Comparison of ENCODE assay signal across 32 cellular contexts in the genomic region with DNA sequence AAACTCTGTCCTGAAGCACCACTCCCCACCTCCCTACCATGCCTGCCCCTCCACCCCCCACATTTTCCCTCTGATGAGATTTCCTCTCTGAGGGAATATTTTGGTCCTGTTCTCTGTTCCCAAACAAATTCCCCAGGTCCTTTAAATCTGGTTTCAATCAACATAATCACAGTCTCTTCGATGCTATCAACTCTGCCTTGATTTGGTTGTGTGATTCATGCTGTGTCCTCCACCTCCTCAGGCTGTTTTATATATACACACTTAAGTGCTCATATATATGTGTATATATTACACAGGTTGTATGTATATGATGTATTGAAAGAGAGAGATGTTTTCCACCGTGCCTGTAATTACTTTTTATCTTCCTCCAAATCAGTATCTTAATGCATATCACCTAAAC. TPM values are rescaled to one million over a fixed set of nuclear protein-coding genes. Genes with fewer than 3 reads are reported as not detected.
"Had no signal": no experiment of that assay in that cellular context is flagged by ENCODE, and none has a peak within 500 bp of the region (broad histone marks: within the 10 kb centered on the region; RNA-seq: fewer than 3 reads in every experiment).

No MANE protein-coding gene starts in this region.

- H3K9me3 ChIP-seq: breast epithelium, left lung, mucosa of descending colon, right atrium auricular region, suprapubic skin, transverse colon, uterus had no signal

- H3K4me1 ChIP-seq: breast epithelium, left lung, right atrium auricular region, suprapubic skin, transverse colon, uterus had no signal

- H3K27me3 ChIP-seq: breast epithelium, right atrium auricular region, transverse colon, uterus had no signal

- H3K27ac ChIP-seq: breast epithelium, left lung, right atrium auricular region, suprapubic skin, transverse colon, uterus had no signal

- H3K36me3 ChIP-seq: breast epithelium, left lung, right atrium auricular region, suprapubic skin, transverse colon, uterus had no signal

- H3K4me1 Mint-ChIP-seq: activated naive CD4-positive, alpha-beta T cell treated with anti-CD3 and anti-CD28 coated beads, Interleukin-2, amount 10 ng/mL, durations not matched to agents 7 days and 5 days; central memory CD8-positive, alpha-beta T cell; stimulated activated naive B cell treated with anti-CD40 and anti-IgM and Interleukin-4, amounts not matched to agents 10 μg/mL and 1 μg/mL and 100 μg/mL, for 72 hours had no signal

- H3K27me3 Mint-ChIP-seq: activated naive CD4-positive, alpha-beta T cell treated with anti-CD3 and anti-CD28 coated beads, Interleukin-2, amount 10 ng/mL, durations not matched to agents 7 days and 5 days had no signal

- H3K4me2 ChIP-seq: smooth muscle cell had no signal

- H3K36me3 Mint-ChIP-seq: activated naive CD4-positive, alpha-beta T cell treated with anti-CD3 and anti-CD28 coated beads, Interleukin-2, amount 10 ng/mL, durations not matched to agents 7 days and 5 days; natural killer cell treated with Interleukin-12 subunit alpha and Interleukin-12 subunit beta and Interleukin-15 and Interleukin-18, amount 100 ng/mL, for 72 hours; stimulated activated naive B cell treated with anti-CD40 and anti-IgM and Interleukin-4, amounts not matched to agents 10 μg/mL and 1 μg/mL and 100 μg/mL, for 72 hours had no signal

- H3K4me3 ChIP-seq: breast epithelium, left lung, lung, mucosa of descending colon, right atrium auricular region, smooth muscle cell, suprapubic skin, transverse colon, uterus had no signal

- DNase-seq: activated CD4-positive, alpha-beta T cell treated with anti-CD3 and anti-CD28 coated beads for 48 hours; activated CD4-positive, alpha-beta T cell treated with anti-CD3 and anti-CD28 coated beads, Interleukin-2, amount 50 U/mL, for 48 hours; activated CD8-positive, alpha-beta memory T cell treated with anti-CD3 and anti-CD28 coated beads, Interleukin-2, amount 50 U/mL, for 4 hours; activated effector memory CD4-positive, alpha-beta T cell treated with anti-CD3 and anti-CD28 coated beads, Interleukin-2, amount 50 U/mL, for 16 hours; activated naive CD4-positive, alpha-beta T cell treated with anti-CD3 and anti-CD28 coated beads, Interleukin-2, amount 10 ng/mL, durations not matched to agents 7 days and 5 days; activated T-cell treated with anti-CD3 and anti-CD28 coated beads, Interleukin-2, amount 50 U/mL, for 1 hour; amygdala; endodermal cell; glutamatergic neuron; left lung; mucosa of descending colon; stimulated activated CD4-positive, alpha-beta T cell treated with anti-CD3 and anti-CD28 coated beads, Interleukin-1b, Interleukin-23, amount 100 ng/mL, for 48 hours; stimulated activated CD4-positive, alpha-beta T cell treated with anti-CD3 and anti-CD28 coated beads, Interleukin-4, amount 100 ng/mL, for 4 hours; stimulated activated CD8-positive, alpha-beta memory T cell treated with anti-CD3 and anti-CD28 coated beads, Interleukin-4, amount 100 ng/mL, for 48 hours; stimulated activated naive B cell treated with anti-CD40 and anti-IgM and Interleukin-4, amounts not matched to agents 10 μg/mL and 1 μg/mL and 100 μg/mL, for 72 hours; T-helper 1 cell; transverse colon; uterus had no signal

- H3K4me3 Mint-ChIP-seq: activated naive CD4-positive, alpha-beta T cell treated with anti-CD3 and anti-CD28 coated beads, Interleukin-2, amount 10 ng/mL, durations not matched to agents 7 days and 5 days; activated T-helper 1 cell treated with anti-CD3 and anti-CD28 coated beads, Interleukin-12 subunit alpha, Interleukin-12 subunit beta, Interleukin-2, Interleukin-4 antibody, amounts not matched to agents 30 ng/mL and 10 ng/mL and 1 ng/mL, durations not matched to agents 14 hours and 24 hours and 36 hours; central memory CD8-positive, alpha-beta T cell; dendritic cell treated with granulocyte-macrophage colony-stimulating factor and Interleukin-4, amounts not matched to agents 40 ng/mL and 50 ng/mL, for 4 days; endodermal cell; natural killer cell treated with Interleukin-12 subunit alpha and Interleukin-12 subunit beta and Interleukin-15 and Interleukin-18, amount 100 ng/mL, for 72 hours; stimulated activated naive B cell treated with anti-CD40 and anti-IgM and Interleukin-4, amounts not matched to agents 10 μg/mL and 1 μg/mL and 100 μg/mL, for 72 hours; T-helper 2 cell treated with Interferon-gamma antibody and Interleukin-4, amounts not matched to agents 5 μg/mL and 100 μg/mL, for 36 hours had no signal

- H3K9me3 Mint-ChIP-seq: activated naive CD4-positive, alpha-beta T cell treated with anti-CD3 and anti-CD28 coated beads, Interleukin-2, amount 10 ng/mL, durations not matched to agents 7 days and 5 days; activated T-helper 1 cell treated with anti-CD3 and anti-CD28 coated beads, Interleukin-12 subunit alpha, Interleukin-12 subunit beta, Interleukin-2, Interleukin-4 antibody, amounts not matched to agents 30 ng/mL and 10 ng/mL and 1 ng/mL, durations not matched to agents 14 hours and 24 hours and 36 hours; central memory CD8-positive, alpha-beta T cell; dendritic cell treated with granulocyte-macrophage colony-stimulating factor and Interleukin-4, amounts not matched to agents 40 ng/mL and 50 ng/mL, for 4 days; endodermal cell; natural killer cell treated with Interleukin-12 subunit alpha and Interleukin-12 subunit beta and Interleukin-15 and Interleukin-18, amount 100 ng/mL, for 72 hours; stimulated activated naive B cell treated with anti-CD40 and anti-IgM and Interleukin-4, amounts not matched to agents 10 μg/mL and 1 μg/mL and 100 μg/mL, for 72 hours; T-helper 2 cell treated with Interferon-gamma antibody and Interleukin-4, amounts not matched to agents 5 μg/mL and 100 μg/mL, for 36 hours had no signal

- ATAC-seq: activated CD4-positive, CD25-positive, alpha-beta regulatory T cell treated with anti-CD3 and anti-CD28 coated beads, Interleukin-2, amount 50 U/mL, for 24 hours; esophagus mucosa; left lung; mucosa of descending colon; natural killer cell treated with Interleukin-12 subunit alpha and Interleukin-12 subunit beta and Interleukin-15 and Interleukin-18, amount 100 ng/mL, for 72 hours; stimulated activated naive B cell treated with anti-CD40 and anti-IgM and Interleukin-4, amounts not matched to agents 10 μg/mL and 1 μg/mL and 100 μg/mL, for 72 hours had no signal

- H3K27ac Mint-ChIP-seq: activated naive CD4-positive, alpha-beta T cell treated with anti-CD3 and anti-CD28 coated beads, Interleukin-2, amount 10 ng/mL, durations not matched to agents 7 days and 5 days; activated T-helper 1 cell treated with anti-CD3 and anti-CD28 coated beads, Interleukin-12 subunit alpha, Interleukin-12 subunit beta, Interleukin-2, Interleukin-4 antibody, amounts not matched to agents 30 ng/mL and 10 ng/mL and 1 ng/mL, durations not matched to agents 14 hours and 24 hours and 36 hours; dendritic cell treated with granulocyte-macrophage colony-stimulating factor and Interleukin-4, amounts not matched to agents 40 ng/mL and 50 ng/mL, for 4 days; endodermal cell; natural killer cell treated with Interleukin-12 subunit alpha and Interleukin-12 subunit beta and Interleukin-15 and Interleukin-18, amount 100 ng/mL, for 72 hours; stimulated activated naive B cell treated with anti-CD40 and anti-IgM and Interleukin-4, amounts not matched to agents 10 μg/mL and 1 μg/mL and 100 μg/mL, for 72 hours; T-helper 2 cell treated with Interferon-gamma antibody and Interleukin-4, amounts not matched to agents 5 μg/mL and 100 μg/mL, for 36 hours had no signal

RNA-seq across cellular contexts. Expression of gene NTF3, which starts 36.0 kb away (rescaled TPM):
- total RNA-seq: activated CD8-positive, alpha-beta memory T cell treated with anti-CD3 and anti-CD28 coated beads for 36 hours; activated T-helper 1 cell treated with anti-CD3 and anti-CD28 coated beads, Interleukin-12 subunit alpha, Interleukin-12 subunit beta, Interleukin-2, Interleukin-4 antibody, amounts not matched to agents 30 ng/mL and 10 ng/mL and 1 ng/mL, durations not matched to agents 14 hours and 24 hours and 36 hours; natural killer cell treated with Interleukin-12 subunit alpha and Interleukin-12 subunit beta and Interleukin-15 and Interleukin-18, amount 100 ng/mL, for 72 hours; omental fat pad had no signal
